ENCODE assay signal across 26 cellular contexts in genomic region chr20:46304852-46305251, GRCh38. TPM values are rescaled to one million over a fixed set of nuclear protein-coding genes. Genes with fewer than 3 reads are reported as not detected.
"Had no signal": no experiment of that assay in that cellular context is flagged by ENCODE, and none has a peak within 500 bp of the region (broad histone marks: within the 10 kb centered on the region; RNA-seq: fewer than 3 reads in every experiment).

No MANE protein-coding gene starts in this region.

- H3K9me3 ChIP-seq: ascending aorta, MG63, Peyer's patch had no signal

- H3K4me3 ChIP-seq: ascending aorta, cardiac muscle cell, MG63, Peyer's patch had no signal

- H3K27ac ChIP-seq: ascending aorta, cardiac muscle cell, KMS-11, Peyer's patch, RWPE1 had no signal

- H3K9ac ChIP-seq: KMS-11 had no signal

- DNase-seq: activated B cell treated with CpG ODN at 0.5 μM for 24 hours; activated CD4-positive, alpha-beta T cell treated with anti-CD3 and anti-CD28 coated beads for 1 hour; activated CD4-positive, alpha-beta T cell treated with anti-CD3 and anti-CD28 coated beads, Interleukin-2, amount 10 ng/mL, durations not matched to agents 24 days and 14 days; activated CD4-positive, alpha-beta T cell treated with anti-CD3 and anti-CD28 coated beads, Interleukin-2, amount 50 U/mL, for 48 hours; activated CD8-positive, alpha-beta memory T cell treated with anti-CD3 and anti-CD28 coated beads, Interleukin-2, amount 10 ng/mL, durations not matched to agents 7 days and 5 days; activated effector memory CD4-positive, alpha-beta T cell treated with Interleukin-2 at 50 U/mL for 16 hours; activated naive CD4-positive, alpha-beta T cell treated with Interleukin-2 at 50 U/mL for 16 hours; activated naive CD8-positive, alpha-beta T cell treated with anti-CD3 and anti-CD28 coated beads, Interleukin-2, amount 50 U/mL, for 24 hours; activated T-cell treated with anti-CD3 and anti-CD28 coated beads, Interleukin-2, amount 50 U/mL, for 24 hours; amniotic stem cell; cerebellar nuclear complex; MV-4-11; NCI-H1092 treated with DMSO at 0.1 percent for 48 hours; NCI-H1417 treated with DMSO at 0.1 percent for 48 hours; NCI-H1694; NCI-H2029; SHP77 treated with DMSO at 0.1 percent for 48 hours had no signal

- ATAC-seq: activated CD8-positive, alpha-beta memory T cell treated with anti-CD3 and anti-CD28 coated beads, Interleukin-2, amount 10 ng/mL, durations not matched to agents 7 days and 5 days; activated naive CD4-positive, alpha-beta T cell treated with anti-CD3 and anti-CD28 coated beads, Interleukin-2, amount 50 U/mL, for 72 hours; activated naive CD8-positive, alpha-beta T cell treated with anti-CD3 and anti-CD28 coated beads, Interleukin-2, amount 50 U/mL, for 24 hours had no signal

- H3K4me2 ChIP-seq: KMS-11 had no signal

- H3K36me3 ChIP-seq: ascending aorta, cardiac muscle cell, MG63, Peyer's patch had no signal

RNA-seq across cellular contexts. Expression of gene CDH22, which starts 3.4 kb away (rescaled TPM):
- total RNA-seq: activated CD4-positive, alpha-beta T cell treated with anti-CD3 and anti-CD28 coated beads, Interleukin-2, amount 10 ng/mL, durations not matched to agents 24 days and 14 days; activated CD8-positive, alpha-beta memory T cell treated with anti-CD3 and anti-CD28 coated beads, Interleukin-2, amount 10 ng/mL, durations not matched to agents 7 days and 5 days; activated T-helper 1 cell treated with anti-CD3 and anti-CD28 coated beads, Interleukin-12 subunit alpha, Interleukin-12 subunit beta, Interleukin-2, Interleukin-4 antibody, amounts not matched to agents 30 ng/mL and 10 ng/mL and 1 ng/mL, durations not matched to agents 14 hours and 24 hours and 36 hours; ascending aorta; cardiac muscle cell; Peyer's patch; SK-MEL-5 had no signal
- polyA plus RNA-seq: cardiac muscle cell had no signal
